Comparison of ENCODE assay signal across 8 cellular contexts in the genomic region with DNA sequence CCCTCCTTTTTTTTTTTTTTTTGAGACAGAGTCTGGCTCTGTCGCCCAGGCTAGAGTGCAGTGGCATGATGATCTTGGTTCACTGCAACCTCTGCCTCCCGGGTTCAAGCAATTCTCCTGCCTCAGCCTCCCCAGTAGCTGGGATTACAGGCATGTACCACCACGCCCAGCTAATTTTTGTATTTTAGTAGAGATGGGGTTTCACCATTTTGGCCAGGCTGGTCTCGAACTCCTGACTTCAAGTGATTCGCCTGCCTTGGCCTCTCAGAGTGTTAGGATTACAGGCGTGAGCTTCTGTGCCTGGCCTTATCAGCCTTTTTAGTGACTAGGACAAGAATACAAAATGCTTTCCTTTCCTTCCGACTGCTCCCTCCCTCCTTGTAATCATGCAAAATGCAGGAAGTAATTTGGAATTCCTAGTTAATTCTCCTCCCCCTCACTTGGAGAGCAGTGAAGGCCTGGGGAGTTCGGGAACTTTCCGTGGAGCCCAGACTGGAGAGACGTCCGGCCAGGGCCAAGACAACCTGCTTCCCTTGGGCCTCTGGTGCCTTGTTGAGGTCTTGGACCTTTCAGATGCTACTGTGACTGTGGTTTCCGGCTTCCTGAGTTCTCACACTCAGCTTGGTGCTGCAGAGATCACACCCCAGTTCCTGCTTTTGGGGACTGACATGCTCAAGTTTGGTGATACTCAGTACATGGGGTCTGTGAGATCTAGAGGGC. TPM values are rescaled to one million over a fixed set of nuclear protein-coding genes. Genes with fewer than 3 reads are reported as not detected.
A peak's percentile ranks its signal among the peaks of the same experiment; 100 is the strongest.
DNase-seq lines count a peak whose midpoint lies in the region; ATAC-seq and TF ChIP-seq lines count a peak whose summit lies in the region.
"Not testable (repeated sequence)": the region's sequence is repeated elsewhere in the genome, so short reads cannot be mapped to it uniquely, and the experiment has no call there.

No MANE protein-coding gene starts in this region.

- not testable (repeated sequence) for H3K9me3 ChIP-seq in Panc1 (ENCODE audit: control insufficient read depth, insufficient read depth, low read depth, low read length); right lobe of liver; vagina

- not testable (repeated sequence) for BruUV-seq in Panc1 (replicated peaks; lab: Mats Ljungman, UMichigan)

- H3K4me3 ChIP-seq in Panc1 (ENCODE audit: low read depth in 2 of 2, low read length in 2 of 2); right lobe of liver; vagina: not testable (repeated sequence)

- H3K4me1 ChIP-seq in Panc1 (ENCODE audit: control insufficient read depth, insufficient read depth, low read length) (peaks cover 19% of the 10 kb centered on the region), right lobe of liver (peaks cover 0 to 15% (median 6%) of the 10 kb centered on the region in 4 donors), vagina (peaks cover 49% of the 10 kb centered on the region)

- not testable (repeated sequence) for H3K36me3 ChIP-seq in Panc1 (ENCODE audit: control insufficient read depth, insufficient read depth, low read length); right lobe of liver; vagina

- peak; percentile 61 for TF ChIP-seq POLR2A in right lobe of liver (IDR thresholded peaks at IDR 0.05)
- not testable (repeated sequence) for TF ChIP-seq POLR2A in vagina (IDR thresholded peaks at IDR 0.05)

- ATAC-seq in GM18873 (IDR thresholded peaks at IDR 0.05; ENCODE audit: low FRiP score, unreplicated experiment) (peak; percentile 42), HG03066 (IDR thresholded peaks at IDR 0.05; ENCODE audit: low read depth, unreplicated experiment) (peak; percentile 45), right lobe of liver (peak; percentile 20 to 58 (median 48))
- not testable (repeated sequence) for ATAC-seq in Panc1

- POLR2A ChIA-PET in Panc1 (lab: Charles Lee), result not testable (repeated sequence)

- H3K27ac ChIP-seq in Panc1 (ENCODE audit: low read length), result peak overlapping the region; percentile 29; the same call in 1 of the 2 replicates
- H3K27ac ChIP-seq in right lobe of liver, result peak overlapping the region; percentile 57 to 80 (median 71)
- peak overlapping the region; percentile 97 for H3K27ac ChIP-seq in vagina

- CTCF ChIA-PET in Panc1 (lab: Charles Lee), result interaction anchor here (0.9 kb wide), 1 partner anchor 78 kb away, joined by 4 read pairs; no protein-coding TSS in a partner anchor

- in situ Hi-C loops in Panc1 (cut with HindIII; ENCODE audit: low pct_unique_long_range_greater_than_20kb, low sequenced_read_pairs), result not testable (repeated sequence)

- not testable (repeated sequence) for DNase-seq in Panc1 (ENCODE audit: low read depth, low spot score)
- peak; percentile 44 for DNase-seq in activated T-cell treated with anti-CD3 and anti-CD28 coated beads for 4 hours
- peak; percentile 53 for DNase-seq in effector CD4-positive, alpha-beta T cell
- peak; percentile 70 to 76 (median 72) for DNase-seq in right lobe of liver
- peak; percentile 18 to 32 for DNase-seq in stimulated activated CD4-positive, alpha-beta T cell treated with anti-CD3 and anti-CD28 coated beads, Interleukin-12 subunit alpha, Interleukin-12 subunit beta, amount 100 ng/mL, for 24 hours (ENCODE audit: low read depth in 2 of 2)
- DNase-seq in vagina (ENCODE audit: extremely low spot score in 2 of 2), result peak in 1 of 2 donors; percentile 91

- not testable (repeated sequence) for H3K27me3 ChIP-seq in Panc1 (ENCODE audit: control insufficient read depth, insufficient read depth, low read length); right lobe of liver; vagina

- intact Hi-C loops in Panc1 (cut with micrococcal nuclease; ENCODE audit: unreplicated experiment); right lobe of liver (cut with DNase I); vagina (cut with DNase I): not testable (repeated sequence)

- TF ChIP-seq CTCF in Panc1 (IDR thresholded peaks at IDR 0.05); right lobe of liver (IDR thresholded peaks at IDR 0.05); vagina (IDR thresholded peaks at IDR 0.05): not testable (repeated sequence)

- 33% methylated on average over 5 of the region's 12 CpGs for WGBS in right lobe of liver (ENCODE audit: insufficient coverage, low coverage, low lambda C conversion rate, missing lambda C conversion rate)

RNA-seq across cellular contexts. Expression of a gene that starts 4.0 kb away (rescaled TPM):
- total RNA-seq in Panc1 (2021; ENCODE audit: unreplicated experiment), result 51.5 TPM
- polyA plus RNA-seq in Panc1 (2012; ENCODE audit: insufficient read length), result 22.6 TPM
- total RNA-seq in right lobe of liver, result 10 to 100 TPM in 5 of 6 experiments, 1 to 10 TPM in 1; 9.3 to 16.7 (median 14.5) TPM
- total RNA-seq in vagina, result 37.3 TPM

RNA-seq across cellular contexts. Expression of a gene that starts 25.8 kb away (rescaled TPM):
- total RNA-seq in Panc1 (2021; ENCODE audit: unreplicated experiment) (282 TPM), right lobe of liver (100 to 1,000 TPM in 5 of 6 experiments, 10 to 100 TPM in 1; 86.4 to 166 (median 120) TPM), vagina (370 TPM)
- polyA plus RNA-seq in Panc1 (2012; ENCODE audit: insufficient read length), result 187 TPM

Comparison
In these comparisons a context has a peak if more than half of its experiments do, and no peak if none do; other contexts are left out.
1. H3K27ac ChIP-seq: peak in every context shown above with its lines; median percentile 97 in vagina; 71 in right lobe of liver; 29 in Panc1.